Comparison of ENCODE assay signal across 25 cellular contexts in genomic region chr7:2542011-2542923, GRCh38. TPM values are rescaled to one million over a fixed set of nuclear protein-coding genes. Genes with fewer than 3 reads are reported as not detected.
DNase-seq lines count a peak whose midpoint lies in the region; ATAC-seq and TF ChIP-seq lines count a peak whose summit lies in the region.
"Had no signal": no experiment of that assay in that cellular context is flagged by ENCODE, and none has a peak within 500 bp of the region (broad histone marks: within the 10 kb centered on the region; RNA-seq: fewer than 3 reads in every experiment).

No MANE protein-coding gene starts in this region.

- no peak overlapping the region for H3K27ac Mint-ChIP-seq in chondrocyte (ENCODE audit: unreplicated experiment)
- H3K27ac Mint-ChIP-seq: activated CD4-positive, alpha-beta T cell treated with anti-CD3 and anti-CD28 coated beads for 36 hours; activated naive CD8-positive, alpha-beta T cell treated with anti-CD3 and anti-CD28 coated beads, Interleukin-2, amount 50 U/mL, for 24 hours; stimulated activated naive CD8-positive, alpha-beta T cell treated with anti-CD3 and anti-CD28 coated beads, Interleukin-15, Interleukin-2, amounts not matched to agents 100 ng/mL and 50 ng/mL, for 24 hours had no signal

- peaks cover 15% of the 10 kb centered on the region for H3K36me3 Mint-ChIP-seq in chondrocyte (ENCODE audit: low read depth)

- H3K27me3 Mint-ChIP-seq in chondrocyte (ENCODE audit: low read depth) = no peaks in the 10 kb centered on the region
- H3K27me3 Mint-ChIP-seq: activated CD4-positive, alpha-beta T cell treated with anti-CD3 and anti-CD28 coated beads for 36 hours; activated naive CD8-positive, alpha-beta T cell treated with anti-CD3 and anti-CD28 coated beads, Interleukin-2, amount 50 U/mL, for 24 hours; B cell; progenitor cell of endocrine pancreas; stimulated activated naive CD8-positive, alpha-beta T cell treated with anti-CD3 and anti-CD28 coated beads, Interleukin-15, Interleukin-2, amounts not matched to agents 100 ng/mL and 50 ng/mL, for 24 hours had no signal

- TF ChIP-seq CTCF in left ventricle myocardium inferior (IDR thresholded peaks at IDR 0.05; ENCODE audit: borderline replicate concordance) = no peak
- TF ChIP-seq CTCF in chondrocyte (IDR thresholded peaks at IDR 0.05) = no peak
- TF ChIP-seq CTCF in lower lobe of right lung (IDR thresholded peaks at IDR 0.05) = no peak
- TF ChIP-seq CTCF in upper lobe of right lung (IDR thresholded peaks at IDR 0.05) = no peak

- H3K27ac ChIP-seq in left ventricle myocardium inferior (replicated peaks) (no peak overlapping the region), lower lobe of right lung (no peak overlapping the region), upper lobe of right lung (no peak overlapping the region)
- H3K27ac ChIP-seq: dorsolateral prefrontal cortex, HL-60 had no signal

- ATAC-seq in lower lobe of right lung = peak in 1 of 2 donors; percentile 2
- no peak for ATAC-seq in upper lobe of right lung
- ATAC-seq: activated CD4-positive, alpha-beta T cell treated with anti-CD3 and anti-CD28 coated beads for 36 hours; activated naive CD8-positive, alpha-beta T cell treated with anti-CD3 and anti-CD28 coated beads, Interleukin-2, amount 50 U/mL, for 24 hours had no signal

- intact Hi-C loops in cardiac septum (cut with DNase I) = no loop called here
- intact Hi-C loops in left ventricle myocardium inferior (cut with micrococcal nuclease) = no loop called here
- intact Hi-C loops in lower lobe of right lung (cut with DNase I) = no loop called here
- intact Hi-C loops in upper lobe of right lung (cut with DNase I) = no loop called here

- H3K9me3 ChIP-seq in left ventricle myocardium inferior (replicated peaks) (no peaks in the 10 kb centered on the region), lower lobe of right lung (no peaks in the 10 kb centered on the region), upper lobe of right lung (no peaks in the 10 kb centered on the region)

- no peaks in the 10 kb centered on the region for H3K27me3 ChIP-seq in left ventricle myocardium inferior (ENCODE audit: low read depth)
- H3K27me3 ChIP-seq in lower lobe of right lung (ENCODE audit: low read depth) = no peaks in the 10 kb centered on the region
- no peaks in the 10 kb centered on the region for H3K27me3 ChIP-seq in upper lobe of right lung
- H3K27me3 ChIP-seq: dorsolateral prefrontal cortex had no signal

- H3K4me1 ChIP-seq in left ventricle myocardium inferior (no peaks in the 10 kb centered on the region), lower lobe of right lung (no peaks in the 10 kb centered on the region), upper lobe of right lung (no peaks in the 10 kb centered on the region)

- no peaks in the 10 kb centered on the region for H3K9me3 Mint-ChIP-seq in chondrocyte (ENCODE audit: low read depth)
- H3K9me3 Mint-ChIP-seq: activated naive CD8-positive, alpha-beta T cell treated with anti-CD3 and anti-CD28 coated beads, Interleukin-2, amount 50 U/mL, for 24 hours; stimulated activated naive CD8-positive, alpha-beta T cell treated with anti-CD3 and anti-CD28 coated beads, Interleukin-15, Interleukin-2, amounts not matched to agents 100 ng/mL and 50 ng/mL, for 24 hours had no signal

- H3K4me3 ChIP-seq in left ventricle myocardium inferior (no peak overlapping the region), lower lobe of right lung (no peak overlapping the region), upper lobe of right lung (no peak overlapping the region)
- H3K4me3 ChIP-seq: dorsolateral prefrontal cortex had no signal

- H3K4me1 Mint-ChIP-seq in chondrocyte (ENCODE audit: low read depth) = no peaks in the 10 kb centered on the region
- H3K4me1 Mint-ChIP-seq: activated CD4-positive, alpha-beta T cell treated with anti-CD3 and anti-CD28 coated beads for 36 hours; activated naive CD8-positive, alpha-beta T cell treated with anti-CD3 and anti-CD28 coated beads, Interleukin-2, amount 50 U/mL, for 24 hours had no signal

- H3K36me3 ChIP-seq in left ventricle myocardium inferior (peaks cover 94% of the 10 kb centered on the region), lower lobe of right lung (peaks cover 95% of the 10 kb centered on the region), upper lobe of right lung (peaks cover 86% of the 10 kb centered on the region)

- H3K4me3 Mint-ChIP-seq in chondrocyte (ENCODE audit: unreplicated experiment) = no peak overlapping the region
- H3K4me3 Mint-ChIP-seq: activated CD4-positive, alpha-beta T cell treated with anti-CD3 and anti-CD28 coated beads for 36 hours; activated naive CD8-positive, alpha-beta T cell treated with anti-CD3 and anti-CD28 coated beads, Interleukin-2, amount 50 U/mL, for 24 hours; B cell; stimulated activated naive CD8-positive, alpha-beta T cell treated with anti-CD3 and anti-CD28 coated beads, Interleukin-15, Interleukin-2, amounts not matched to agents 100 ng/mL and 50 ng/mL, for 24 hours had no signal

- DNase-seq in cardiac septum (ENCODE audit: low spot score) (peak; percentile 66), left ventricle myocardium inferior (no peak), chondrocyte (ENCODE audit: low spot score) (peak; percentile 73), lower lobe of right lung (peak; percentile 42), upper lobe of right lung (peak; percentile 63), putamen (ENCODE audit: low spot score) (no peak), DMS 273 (lab: John Stamatoyannopoulos, UW; ENCODE audit: unreplicated experiment) (no peak)
- DNase-seq in activated CD4-positive, alpha-beta T cell treated with anti-CD3 and anti-CD28 coated beads, Interleukin-2, amount 50 U/mL, for 1 hour = no peak
- DNase-seq: activated CD4-positive, alpha-beta T cell treated with anti-CD3 and anti-CD28 coated beads for 36 hours; activated gamma-delta T cell treated with Interleukin-2 at 50 U/mL for 16 hours; activated naive CD8-positive, alpha-beta T cell treated with anti-CD3 and anti-CD28 coated beads, Interleukin-2, amount 50 U/mL, for 24 hours; activated T-cell treated with anti-CD3 and anti-CD28 coated beads for 4 hours; central memory CD4-positive, alpha-beta T cell; GOT3; Kasumi-1; mammary epithelial cell; NCI-H1436 treated with DMSO at 0.1 percent for 48 hours; NCI-H2107; NCI-H82; stimulated activated CD4-positive, alpha-beta T cell treated with anti-CD3 and anti-CD28 coated beads, Interleukin-15, amount 100 ng/mL, for 24 hours had no signal

RNA-seq across cellular contexts. Expression of gene BRAT1, which starts 13.1 kb away (rescaled TPM):
- 12.8 TPM for total RNA-seq in cardiac septum
- 13.7 TPM for total RNA-seq in left ventricle myocardium inferior
- total RNA-seq in chondrocyte = 19.6 to 30.6 TPM (median 21.0 TPM) in 3 replicates
- total RNA-seq in lower lobe of right lung = 24.4 TPM
- total RNA-seq in upper lobe of right lung = 24.1 TPM

RNA-seq across cellular contexts. Expression of gene IQCE, which starts 16.5 kb away (rescaled TPM):
- total RNA-seq in cardiac septum = 13.3 TPM
- 11.5 TPM for total RNA-seq in left ventricle myocardium inferior
- 9.3 to 20.2 TPM (median 10.0 TPM) in 3 replicates for total RNA-seq in chondrocyte
- total RNA-seq in lower lobe of right lung = 32.0 TPM
- total RNA-seq in upper lobe of right lung = 22.2 TPM

RNA-seq across cellular contexts. Expression of gene LFNG, which starts 22.7 kb away (rescaled TPM):
- total RNA-seq in cardiac septum (6.2 TPM), left ventricle myocardium inferior (5.2 TPM), chondrocyte (36.7 to 39.9 TPM (median 39.9 TPM) in 3 replicates), lower lobe of right lung (42.6 TPM), upper lobe of right lung (35.4 TPM)

Comparison
In these comparisons a context has a peak if more than half of its experiments do, and no peak if none do; other contexts are left out.
1. DNase-seq: peak in cardiac septum (single experiment), chondrocyte (single experiment), lower lobe of right lung (single experiment) and upper lobe of right lung (single experiment); none in left ventricle myocardium inferior (single experiment), putamen (single experiment), activated CD4-positive, alpha-beta T cell treated with anti-CD3 and anti-CD28 coated beads, Interleukin-2, amount 50 U/mL, for 1 hour (single experiment) and DMS 273 (single experiment).